ENCODE assay signal across 23 cellular contexts in the genomic region with DNA sequence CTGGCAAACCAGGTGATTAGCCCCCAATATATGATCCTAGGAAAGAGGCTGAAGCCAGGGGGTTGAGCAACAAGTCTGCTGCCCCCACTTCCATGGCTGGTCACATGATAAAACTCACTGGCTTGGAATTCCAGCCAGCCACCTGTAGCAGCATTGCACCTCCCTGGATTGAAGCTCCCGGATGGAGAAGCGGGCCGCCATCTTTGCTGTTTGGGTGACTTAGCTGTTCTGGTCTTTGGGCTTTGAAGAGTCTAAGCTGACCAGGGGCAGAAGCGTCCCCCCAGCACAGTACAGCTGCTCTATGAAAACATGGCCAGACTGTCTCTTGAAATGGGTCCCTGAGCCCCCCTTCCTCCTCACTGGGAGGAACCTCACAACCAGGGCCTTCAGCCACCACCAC.
DNase-seq lines count a peak whose midpoint lies in the region; ATAC-seq, FAIRE-seq and TF ChIP-seq lines count a peak whose summit lies in the region.
"Had no signal": no experiment of that assay in that cellular context is flagged by ENCODE, and none has a peak within 500 bp of the region (broad histone marks: within the 10 kb centered on the region; RNA-seq: fewer than 3 reads in every experiment).

No MANE protein-coding gene starts in this region.

- H3K4me3 Mint-ChIP-seq in CD14-positive monocyte: no peak overlapping the region
- H3K4me3 Mint-ChIP-seq: B cell; CD4-positive, alpha-beta T cell; CD8-positive, alpha-beta memory T cell; GM23338; H9 had no signal

- H3K9ac ChIP-seq in DND-41 (ENCODE audit: low read depth, low read length): no peak overlapping the region
- H3K9ac ChIP-seq in kidney (ENCODE audit: low read length in 2 of 2): no peak overlapping the region
- H3K9ac ChIP-seq: BLaER1 had no signal

- TF ChIP-seq POLR2A in spleen (IDR thresholded peaks at IDR 0.05): no peak

- H4K20me1 ChIP-seq in DND-41 (ENCODE audit: insufficient read depth, low read length): no peaks in the 10 kb centered on the region
- H4K20me1 ChIP-seq: BLaER1 had no signal

- TF ChIP-seq CTCF in DND-41 (IDR thresholded peaks at IDR 0.05; ENCODE audit: borderline replicate concordance, extremely low read depth, low read length, poor library complexity, severe bottlenecking): no peak
- no peak for TF ChIP-seq CTCF in kidney (IDR thresholded peaks at IDR 0.05; ENCODE audit: borderline replicate concordance, extremely low read depth, insufficient read depth)
- no peak for TF ChIP-seq CTCF in spleen (IDR thresholded peaks at IDR 0.05 in 8 of 11, conservative IDR thresholded peaks at IDR 0.05 in 3 of 11)
- TF ChIP-seq CTCF in CD14-positive monocyte (IDR thresholded peaks at IDR 0.05): no peak

- H3K4me3 ChIP-seq in DND-41 (ENCODE audit: low read depth in 1 of 2, low read length in 2 of 2) (no peak overlapping the region), kidney (ENCODE audit: low read length in 2 of 2) (no peak overlapping the region), spleen (no peak overlapping the region), aorta (ENCODE audit: low read length in 2 of 2) (no peak overlapping the region)
- H3K4me3 ChIP-seq: BLaER1, GM23338 had no signal

- peaks cover 2 to 11% (median 6%) of the 10 kb centered on the region in 7 donors for H3K9me3 Mint-ChIP-seq in CD14-positive monocyte
- H3K9me3 Mint-ChIP-seq: GM23338 had no signal

- H3K4me1 Mint-ChIP-seq in CD14-positive monocyte: no peaks in the 10 kb centered on the region
- H3K4me1 Mint-ChIP-seq: B cell; CD8-positive, alpha-beta memory T cell; GM23338; H9 had no signal

- H3K27ac Mint-ChIP-seq in CD14-positive monocyte: no peak overlapping the region
- H3K27ac Mint-ChIP-seq: B cell; CD4-positive, alpha-beta T cell; CD8-positive, alpha-beta memory T cell; GM23338; H9 had no signal

- H3K36me3 Mint-ChIP-seq in CD14-positive monocyte: no peaks in the 10 kb centered on the region
- H3K36me3 Mint-ChIP-seq: CD8-positive, alpha-beta memory T cell had no signal

- H3K4me2 ChIP-seq in DND-41 (ENCODE audit: insufficient read depth, low read length): no peak overlapping the region
- H3K4me2 ChIP-seq: BLaER1, GM23338 had no signal

- no peak overlapping the region for H3K27ac ChIP-seq in DND-41 (ENCODE audit: low read length)
- H3K27ac ChIP-seq in kidney (ENCODE audit: low read depth in 2 of 2, low read length in 2 of 2): no peak overlapping the region
- H3K27ac ChIP-seq in spleen: no peak overlapping the region
- no peak overlapping the region for H3K27ac ChIP-seq in aorta (ENCODE audit: low read depth in 1 of 2, low read length in 2 of 2)
- H3K27ac ChIP-seq: 22Rv1, BLaER1, C4-2B had no signal

- H3K79me2 ChIP-seq in DND-41 (ENCODE audit: insufficient read depth, low read length): no peaks in the 10 kb centered on the region

- 88 to 94% (median 89%) methylated on average over 3 to 4 of the region's 4 CpGs for WGBS in spleen, 5 donors
- 92% methylated on average over 4 of the region's 4 CpGs for WGBS in aorta, 2 donors

- no peak for DNase-seq in DND-41
- DNase-seq in kidney: peak; percentile 45
- DNase-seq in spleen: peak; percentile 41
- DNase-seq in aorta: no peak
- no peak for DNase-seq in activated T-cell treated with anti-CD3 and anti-CD28 coated beads for 4 hours
- no peak for DNase-seq in stimulated activated naive CD4-positive, alpha-beta T cell (lab: John Stamatoyannopoulos, UW)
- no peak for DNase-seq in CD14-positive monocyte (ENCODE audit: low spot score)
- DNase-seq: CD4-positive, alpha-beta T cell; CD8-positive, alpha-beta memory T cell; DMS 273 treated with DMSO at 0.1 percent for 48 hours; DMS79; GF-D8; H9 had no signal

- H2AFZ ChIP-seq in DND-41 (ENCODE audit: low read depth, low read length): peak overlapping the region; percentile 5; the same call in 1 of the 2 replicates
- H2AFZ ChIP-seq: GM23338 had no signal

- H3K27me3 ChIP-seq in DND-41 (ENCODE audit: insufficient read depth, low read length, poor library complexity): no peaks in the 10 kb centered on the region
- no peaks in the 10 kb centered on the region for H3K27me3 ChIP-seq in spleen (replicated peaks in 1 of 7)
- no peaks in the 10 kb centered on the region for H3K27me3 ChIP-seq in aorta (ENCODE audit: control insufficient read depth in 1 of 2, insufficient read depth in 2 of 2, low read length in 1 of 2)
- H3K27me3 ChIP-seq: BLaER1 had no signal

- no peak for ATAC-seq in DND-41 (ENCODE audit: insufficient read depth, low read depth)
- peak; percentile 26 for ATAC-seq in aorta (ENCODE audit: low FRiP score)
- ATAC-seq: GM23338, HCT116 had no signal

- H3K4me1 ChIP-seq in DND-41 (ENCODE audit: insufficient read depth, low read length) (no peaks in the 10 kb centered on the region), kidney (ENCODE audit: control insufficient read depth in 1 of 2, insufficient read depth in 1 of 2, low read depth in 1 of 2, low read length in 2 of 2) (no peaks in the 10 kb centered on the region), spleen (no peaks in the 10 kb centered on the region), aorta (ENCODE audit: control insufficient read depth in 1 of 2, insufficient read depth in 2 of 2, low read length in 2 of 2) (no peaks in the 10 kb centered on the region)
- H3K4me1 ChIP-seq: BLaER1 had no signal

- no peaks in the 10 kb centered on the region for H3K9me3 ChIP-seq in DND-41 (ENCODE audit: insufficient read depth, low read length, severe bottlenecking)
- no peaks in the 10 kb centered on the region for H3K9me3 ChIP-seq in kidney (ENCODE audit: control insufficient read depth in 1 of 2, low read length in 2 of 2)
- peaks cover 0 to 6% (median 4%) of the 10 kb centered on the region in 8 donors for H3K9me3 ChIP-seq in spleen
- no peaks in the 10 kb centered on the region for H3K9me3 ChIP-seq in aorta (ENCODE audit: control insufficient read depth, low read length)
- H3K9me3 ChIP-seq: BLaER1 had no signal

- intact Hi-C loops in kidney (cut with DNase I) (no loop called here), spleen (cut with DNase I; ENCODE audit: low total_unique reads) (no loop called here), aorta (cut with DNase I) (no loop called here), CD14-positive monocyte (cut with micrococcal nuclease) (no loop called here)

- H3K36me3 ChIP-seq in DND-41 (ENCODE audit: insufficient read depth, low read length) (no peaks in the 10 kb centered on the region), kidney (ENCODE audit: control insufficient read depth in 1 of 2, insufficient read depth in 2 of 2, low read length in 2 of 2) (no peaks in the 10 kb centered on the region), spleen (no peaks in the 10 kb centered on the region), aorta (ENCODE audit: control insufficient read depth in 1 of 2, insufficient read depth in 2 of 2, low read length in 1 of 2) (no peaks in the 10 kb centered on the region)
- H3K36me3 ChIP-seq: BLaER1 had no signal

- H3K27me3 Mint-ChIP-seq in CD14-positive monocyte (ENCODE audit: low read depth in 3 of 3): no peaks in the 10 kb centered on the region
- H3K27me3 Mint-ChIP-seq: B cell; CD4-positive, alpha-beta T cell; CD8-positive, alpha-beta memory T cell had no signal

- FAIRE-seq in kidney (lab: Jason Lieb, UNC): no peak
- FAIRE-seq: A204.1, D721Med, GM12891, GM18507 had no signal

Comparison
In these comparisons a context has a peak if more than half of its experiments do, and no peak if none do; other contexts are left out.
1. DNase-seq: peak in kidney (single experiment) and spleen (single experiment); none in DND-41 (single experiment), aorta (0 of 2), activated T-cell treated with anti-CD3 and anti-CD28 coated beads for 4 hours (single experiment), stimulated activated naive CD4-positive, alpha-beta T cell (0 of 6) and CD14-positive monocyte (single experiment).